Comparison of ENCODE assay signal across 8 cellular contexts in the genomic region with DNA sequence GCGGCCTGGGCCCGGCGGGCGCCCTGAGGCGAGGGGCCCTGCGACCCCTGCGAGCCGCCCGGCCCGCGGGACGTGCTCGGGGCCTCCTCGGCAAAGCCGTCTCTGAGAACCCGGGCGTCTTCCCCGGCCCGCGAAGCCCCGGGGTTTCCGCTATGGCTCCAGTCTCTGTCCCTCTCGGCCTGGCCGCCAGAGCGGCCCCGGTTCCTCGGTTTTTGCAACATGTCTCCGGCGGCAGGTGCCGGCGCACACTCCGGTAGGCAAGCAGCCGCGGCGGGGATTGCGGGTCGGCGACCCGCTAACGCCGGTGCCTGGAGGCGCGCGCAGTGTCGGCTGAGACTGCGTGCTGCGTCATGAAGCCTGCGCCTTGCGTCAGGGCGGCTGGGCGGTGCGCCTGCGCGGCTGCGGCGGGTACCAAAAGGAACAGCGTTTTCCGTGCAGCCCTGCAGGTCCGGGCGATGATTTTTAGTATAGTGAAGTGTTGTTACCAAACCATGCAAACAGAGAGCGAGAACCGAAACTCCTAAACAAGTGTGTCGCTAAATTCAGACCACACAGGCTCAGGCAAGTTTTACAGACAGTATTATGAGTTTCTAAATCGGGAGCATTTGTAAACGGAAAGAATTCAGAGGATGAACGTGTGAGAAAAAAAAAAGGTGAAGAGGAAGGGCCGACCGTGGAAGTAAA. TPM values are rescaled to one million over a fixed set of nuclear protein-coding genes. Genes with fewer than 3 reads are reported as not detected.
DNase-seq lines count a peak whose midpoint lies in the region; ATAC-seq and TF ChIP-seq lines count a peak whose summit lies in the region.

A gene (minus strand): TSS at position 338 of the 684 bp plus-strand sequence. CDS start 117 bp downstream, at position 221.

- no peaks in the 10 kb centered on the region for H3K27me3 ChIP-seq in colonic mucosa

- intact Hi-C loops in colonic mucosa (cut with DNase I): no loop called here

- peak within 1 kb of the TSS; percentile 82 to 84 for H3K9ac ChIP-seq in colonic mucosa (ENCODE audit: low read depth in 2 of 2, low read length in 2 of 2)

- no peaks in the 10 kb centered on the region for H3K36me3 ChIP-seq in colonic mucosa

- peak within 1 kb of the TSS; percentile 92 for H3K4me3 ChIP-seq in colonic mucosa

- H3K4me1 ChIP-seq in colonic mucosa: peaks cover 4% of the 10 kb centered on the region

- H3K27ac ChIP-seq in colonic mucosa: peak within 1 kb of the TSS; percentile 88

- peak; percentile 73 to 74 for DNase-seq in AML-193 (lab: John Stamatoyannopoulos, UW)
- DNase-seq in NCI-H510A (lab: John Stamatoyannopoulos, UW): peak; percentile 53
- peak; percentile 85 to 87 for DNase-seq in activated CD4-positive, alpha-beta T cell treated with anti-CD3 and anti-CD28 coated beads for 4 hours
- peak; percentile 89 for DNase-seq in colonic mucosa
- DNase-seq in left kidney (ENCODE audit: low read depth, low spot score): peak; percentile 96
- DNase-seq in stimulated activated CD4-positive, alpha-beta T cell treated with anti-CD3 and anti-CD28 coated beads, Interleukin-1b, Interleukin-23, amount 100 ng/mL, for 48 hours: peak; percentile 92

- TF ChIP-seq CTCF in colonic mucosa (IDR thresholded peaks at IDR 0.05): no peak

- TF ChIP-seq POLR2A in GM19099 (IDR thresholded peaks at IDR 0.05; ENCODE audit: extremely low read depth, insufficient read length, low read depth): peak; percentile 88

- peak; percentile 85 for ATAC-seq in HG03378 (IDR thresholded peaks at IDR 0.05; ENCODE audit: unreplicated experiment)

- no peaks in the 10 kb centered on the region for H3K9me3 ChIP-seq in colonic mucosa

RNA-seq across cellular contexts. Expression of the gene that starts here (rescaled TPM):
- 1 to 10 TPM; 4.2 TPM for total RNA-seq in colonic mucosa

Comparison
In these comparisons a context has a peak if more than half of its experiments do, and no peak if none do; other contexts are left out.
1. Peak in every context shown above with its lines: DNase-seq, ATAC-seq, H3K4me3 ChIP-seq and H3K27ac ChIP-seq.